13 cellular contexts compared by ENCODE assay signal in genomic region chr21:26587621-26588260, GRCh38. TPM values are rescaled to one million over a fixed set of nuclear protein-coding genes. Genes with fewer than 3 reads are reported as not detected.
DNase-seq lines count a peak whose midpoint lies in the region; ATAC-seq lines count a peak whose summit lies in the region.
"Had no signal": no experiment of that assay in that cellular context is flagged by ENCODE, and none has a peak within 500 bp of the region (broad histone marks: within the 10 kb centered on the region; RNA-seq: fewer than 3 reads in every experiment).

No MANE protein-coding gene starts in this region.

- H3K9ac ChIP-seq in SK-N-MC (ENCODE audit: insufficient read length): peak overlapping the region; percentile 22

- no peaks in the 10 kb centered on the region for H3K9me3 ChIP-seq in SK-N-MC (ENCODE audit: low read depth, low read length)

- ATAC-seq in GM19328 (IDR thresholded peaks at IDR 0.05; ENCODE audit: unreplicated experiment): no peak
- ATAC-seq in GM18511 (IDR thresholded peaks at IDR 0.05; ENCODE audit: unreplicated experiment): no peak
- ATAC-seq: activated naive CD4-positive, alpha-beta T cell treated with anti-CD3 and anti-CD28 coated beads, Interleukin-2, amount 50 U/mL, for 72 hours; stimulated activated naive B cell treated with anti-CD40 and anti-IgM and Interleukin-4, amounts not matched to agents 10 μg/mL and 1 μg/mL and 100 μg/mL, for 72 hours had no signal

- no peaks in the 10 kb centered on the region for H3K36me3 ChIP-seq in SK-N-MC (ENCODE audit: insufficient read depth, low read length)

- peak overlapping the region; percentile 64 for H3K4me3 ChIP-seq in SK-N-MC

- H3K27ac ChIP-seq in SK-N-MC: peak overlapping the region; percentile 56

- DNase-seq in GM04503 (ENCODE audit: low read depth): peak; percentile 28
- DNase-seq in SK-N-MC (ENCODE audit: low read depth, low spot score): peak; percentile 66
- DNase-seq in fibroblast of the conjunctiva (ENCODE audit: low read depth): peak; percentile 75
- peak; percentile 41 for DNase-seq in renal cortical epithelial cell (ENCODE audit: low read depth)
- DNase-seq in effector CD8-positive, alpha-beta T cell (lab: John Stamatoyannopoulos, UW): no peak
- DNase-seq in UCSD-AML1 (lab: John Stamatoyannopoulos, UW; ENCODE audit: unreplicated experiment): no peak
- DNase-seq: activated CD4-positive, alpha-beta T cell treated with anti-CD3 and anti-CD28 coated beads, Interleukin-2, amount 10 ng/mL, durations not matched to agents 7 days and 5 days; NCI-H1694; stimulated activated naive B cell treated with anti-CD40 and anti-IgM and Interleukin-4, amounts not matched to agents 10 μg/mL and 1 μg/mL and 100 μg/mL, for 72 hours had no signal

RNA-seq across cellular contexts. Expression of gene CYYR1, which starts 14.7 kb away (rescaled TPM):
- under 0.01 and 1.5 TPM in 2 replicates for total RNA-seq in renal cortical epithelial cell
- total RNA-seq: activated CD4-positive, alpha-beta T cell treated with anti-CD3 and anti-CD28 coated beads, Interleukin-2, amount 10 ng/mL, durations not matched to agents 7 days and 5 days; activated naive CD4-positive, alpha-beta T cell treated with anti-CD3 and anti-CD28 coated beads, Interleukin-2, amount 50 U/mL, for 72 hours; H4 had no signal

Comparison
In these comparisons a context has a peak if more than half of its experiments do, and no peak if none do; other contexts are left out.
1. DNase-seq: peak in GM04503 (single experiment), SK-N-MC (single experiment), fibroblast of the conjunctiva (single experiment) and renal cortical epithelial cell (single experiment); none in effector CD8-positive, alpha-beta T cell (single experiment) and UCSD-AML1 (single experiment).